In genomic region chr10:77912576-77912975, GRCh38 we compare ENCODE assay signal across 2 cellular contexts.
TF ChIP-seq lines count a peak whose summit lies in the region.

No MANE protein-coding gene starts in this region.

TF ChIP-seq in A549, 52 proteins besides CTCF, POLR2A, EP300 and RAD21:
- TF ChIP-seq HOXB5 (CRISPR knock-in tag; IDR thresholded peaks at IDR 0.05) (no peak), HDAC2 (IDR thresholded peaks at IDR 0.05) (no peak), SREBF2 (IDR thresholded peaks at IDR 0.05) (no peak), CHD4 (IDR thresholded peaks at IDR 0.05; ENCODE audit: borderline replicate concordance) (no peak), KDM1A (IDR thresholded peaks at IDR 0.05; ENCODE audit: low read depth) (no peak), CHD2 (IDR thresholded peaks at IDR 0.05; ENCODE audit: low read length, partially characterized antibody) (no peak), TFCP2L1 (CRISPR knock-in tag; IDR thresholded peaks at IDR 0.05) (no peak), HOXB13 (CRISPR knock-in tag; IDR thresholded peaks at IDR 0.05; ENCODE audit: low read depth) (no peak), MAFK (IDR thresholded peaks at IDR 0.05; ENCODE audit: partially characterized antibody) (no peak), REST (IDR thresholded peaks at IDR 0.05) (no peak), CBX8 (IDR thresholded peaks at IDR 0.05) (no peak), RNF2 (IDR thresholded peaks at IDR 0.05; ENCODE audit: borderline replicate concordance, low read depth) (no peak), HEYL (CRISPR knock-in tag; IDR thresholded peaks at IDR 0.05) (no peak)

TF ChIP-seq in IMR-90, 13 proteins besides CTCF, POLR2A, EP300 and RAD21:
- TF ChIP-seq BHLHE40 (IDR thresholded peaks at IDR 0.05; ENCODE audit: low read depth, low read length) (no peak), MAZ (IDR thresholded peaks at IDR 0.05; ENCODE audit: borderline replicate concordance, low read depth, low read length) (no peak), MAFK (IDR thresholded peaks at IDR 0.05; ENCODE audit: low read depth, low read length) (no peak), RCOR1 (IDR thresholded peaks at IDR 0.05; ENCODE audit: insufficient replicate concordance, low read length) (no peak)
